13 cellular contexts compared by ENCODE assay signal in genomic region chr6:131258816-131259476, GRCh38.
DNase-seq lines count a peak whose midpoint lies in the region; ATAC-seq and TF ChIP-seq lines count a peak whose summit lies in the region.
"Had no signal": no experiment of that assay in that cellular context is flagged by ENCODE, and none has a peak within 500 bp of the region (broad histone marks: within the 10 kb centered on the region; RNA-seq: fewer than 3 reads in every experiment).

No MANE protein-coding gene starts in this region.

- H3K27ac ChIP-seq in endodermal cell (ENCODE audit: low read depth, low read length) = peak overlapping the region; percentile 12
- H3K27ac ChIP-seq: coronary artery, spleen had no signal

- H3K4me1 Mint-ChIP-seq in endodermal cell = peaks cover 19% of the 10 kb centered on the region
- H3K4me1 Mint-ChIP-seq in nephron = peaks cover 12% of the 10 kb centered on the region
- peaks cover 6% of the 10 kb centered on the region for H3K4me1 Mint-ChIP-seq in endothelial cell (ENCODE audit: unreplicated experiment)
- H3K4me1 Mint-ChIP-seq: activated T-helper 17 cell treated with anti-CD3 and anti-CD28 coated beads, Interleukin-2, amount 50 U/mL, for 72 hours had no signal

- H3K9me3 ChIP-seq in endodermal cell (ENCODE audit: control insufficient read depth, low read length) = peaks cover 18% of the 10 kb centered on the region
- H3K9me3 ChIP-seq: uterus had no signal

- H3K9me3 Mint-ChIP-seq in endodermal cell (peaks cover 22% of the 10 kb centered on the region), nephron (peaks cover 13% of the 10 kb centered on the region), endothelial cell (ENCODE audit: unreplicated experiment) (no peaks in the 10 kb centered on the region)

- H3K36me3 ChIP-seq in endodermal cell (ENCODE audit: control insufficient read depth, insufficient read depth, low read length) = no peaks in the 10 kb centered on the region
- H3K36me3 ChIP-seq: spleen, uterus had no signal

- H3K4me1 ChIP-seq in endodermal cell (ENCODE audit: control insufficient read depth, insufficient read depth, low read length) = peaks cover 5% of the 10 kb centered on the region
- H3K4me1 ChIP-seq: uterus had no signal

- H3K4me3 Mint-ChIP-seq in endodermal cell (no peak overlapping the region), nephron (no peak overlapping the region), endothelial cell (ENCODE audit: unreplicated experiment) (no peak overlapping the region)
- H3K4me3 Mint-ChIP-seq: activated T-helper 17 cell treated with anti-CD3 and anti-CD28 coated beads, Interleukin-2, amount 50 U/mL, for 72 hours had no signal

- DNase-seq in H4 (ENCODE audit: low spot score) (peak; percentile 29), NCI-H82 (lab: John Stamatoyannopoulos, UW) (peak; percentile 52), endodermal cell (peak; percentile 63), NCI-H510A treated with DMSO at 0.1 percent for 48 hours (lab: John Stamatoyannopoulos, UW) (no peak), endothelial cell (ENCODE audit: low spot score) (no peak)
- DNase-seq: NCI-H187 treated with DMSO at 0.1 percent for 48 hours, spleen had no signal

- WGBS in endodermal cell (ENCODE audit: insufficient coverage in 1 of 2, insufficient read length in 1 of 2), 2 experiments = 34 to 48% methylated on average over 2 to 4 of the region's 4 CpGs

- no peak for TF ChIP-seq CTCF in endodermal cell (conservative IDR thresholded peaks at IDR 0.05)
- no peak for TF ChIP-seq CTCF in nephron (IDR thresholded peaks at IDR 0.05; ENCODE audit: unreplicated experiment in 3 of 3)
- no peak for TF ChIP-seq CTCF in endothelial cell (IDR thresholded peaks at IDR 0.05; ENCODE audit: unreplicated experiment)

- H3K27me3 Mint-ChIP-seq in endodermal cell (ENCODE audit: insufficient read depth) (no peaks in the 10 kb centered on the region), nephron (ENCODE audit: low read depth) (no peaks in the 10 kb centered on the region), endothelial cell (ENCODE audit: unreplicated experiment) (no peaks in the 10 kb centered on the region)
- H3K27me3 Mint-ChIP-seq: activated T-helper 17 cell treated with anti-CD3 and anti-CD28 coated beads, Interleukin-2, amount 50 U/mL, for 72 hours had no signal

- no peak overlapping the region for H3K9ac ChIP-seq in endodermal cell (ENCODE audit: extremely low read depth, low read length, poor library complexity, severe bottlenecking)

- peaks cover 8% of the 10 kb centered on the region for H3K36me3 Mint-ChIP-seq in endodermal cell (ENCODE audit: low read depth)
- peaks cover 14% of the 10 kb centered on the region for H3K36me3 Mint-ChIP-seq in nephron (ENCODE audit: low read depth)
- no peaks in the 10 kb centered on the region for H3K36me3 Mint-ChIP-seq in endothelial cell (ENCODE audit: low read depth, unreplicated experiment)

- no peaks in the 10 kb centered on the region for H3K27me3 ChIP-seq in endodermal cell (ENCODE audit: control insufficient read depth, insufficient read depth, low read length, poor library complexity, severe bottlenecking)
- H3K27me3 ChIP-seq: spleen, uterus had no signal

- H3K4me3 ChIP-seq in endodermal cell (ENCODE audit: low read length) = no peak overlapping the region
- H3K4me3 ChIP-seq: coronary artery, spleen, uterus had no signal

- H3K27ac Mint-ChIP-seq in endodermal cell (peak overlapping the region; percentile 17), nephron (peak overlapping the region; percentile 9 to 78 (median 12)), endothelial cell (ENCODE audit: unreplicated experiment) (no peak overlapping the region)
- H3K27ac Mint-ChIP-seq: activated T-helper 17 cell treated with anti-CD3 and anti-CD28 coated beads, Interleukin-2, amount 50 U/mL, for 72 hours had no signal

- ATAC-seq in GM21390 (IDR thresholded peaks at IDR 0.05; ENCODE audit: unreplicated experiment) (no peak), HG03045 (IDR thresholded peaks at IDR 0.05; ENCODE audit: unreplicated experiment) (no peak)
- ATAC-seq: activated T-helper 17 cell treated with anti-CD3 and anti-CD28 coated beads, Interleukin-2, amount 50 U/mL, for 72 hours had no signal

Comparison
In these comparisons a context has a peak if more than half of its experiments do, and no peak if none do; other contexts are left out.
1. DNase-seq: peak in H4 (single experiment), NCI-H82 (single experiment) and endodermal cell (single experiment); none in NCI-H510A treated with DMSO at 0.1 percent for 48 hours (single experiment) and endothelial cell (single experiment).